ENCODE assay signal across 8 cellular contexts in the genomic region with DNA sequence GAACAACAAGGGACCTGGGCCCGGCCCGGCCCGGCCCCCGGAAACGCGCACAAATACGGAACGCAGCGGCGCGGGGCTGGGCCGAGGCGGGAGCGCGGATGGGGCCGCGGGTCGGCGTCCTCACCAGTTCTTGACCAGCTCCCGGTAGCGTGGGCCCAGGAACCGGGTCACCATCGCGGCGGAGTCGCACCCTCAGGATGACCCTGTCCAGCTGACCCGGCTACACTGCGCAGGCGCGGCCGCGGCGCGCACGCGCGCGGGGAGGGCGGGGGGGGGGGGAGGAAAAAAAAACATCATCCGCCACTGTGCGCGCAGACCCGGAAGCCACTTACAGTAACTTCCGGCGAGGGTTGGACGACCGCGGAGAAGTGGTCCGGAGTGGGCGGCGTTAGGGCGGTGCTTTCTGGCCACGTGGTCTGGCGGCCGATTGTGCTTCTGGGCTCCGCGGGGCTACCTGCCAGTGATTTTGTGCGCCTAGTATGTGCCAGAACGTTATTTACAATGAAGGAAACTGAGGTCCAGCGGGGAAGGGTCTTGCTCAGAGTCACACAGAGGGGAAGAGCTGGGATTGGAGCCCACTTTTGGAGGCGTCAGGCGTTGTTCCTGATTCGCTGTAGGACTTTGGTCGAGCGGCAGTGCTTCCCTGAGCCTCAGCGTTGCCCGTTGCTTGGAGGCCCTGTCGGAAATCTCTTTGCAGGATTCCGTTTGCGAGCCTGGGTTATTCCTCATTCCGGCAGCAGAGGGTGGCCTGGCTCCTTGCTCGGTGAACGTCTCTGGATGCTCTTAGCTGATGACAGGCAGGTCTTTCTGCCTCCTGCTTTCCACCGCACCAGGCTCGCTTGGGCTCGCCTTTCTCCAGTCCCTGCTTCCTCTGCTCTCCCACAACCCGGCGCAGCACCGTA. TPM values are rescaled to one million over a fixed set of nuclear protein-coding genes. Genes with fewer than 3 reads are reported as not detected.
DNase-seq lines count a peak whose midpoint lies in the region; ATAC-seq and TF ChIP-seq lines count a peak whose summit lies in the region.

A gene (minus strand): TSS at position 227 of the 902 bp plus-strand sequence. CDS start 53 bp downstream, at position 174.

- DNase-seq in DMS153 (lab: John Stamatoyannopoulos, UW), result peak; percentile 63
- DNase-seq in OCI-M2 (lab: John Stamatoyannopoulos, UW; ENCODE audit: unreplicated experiment), result peak; percentile 96
- peak; percentile 85 for DNase-seq in activated T-cell treated with anti-CD3 and anti-CD28 coated beads for 4 hours
- DNase-seq in epithelial cell of esophagus (ENCODE audit: low read depth), result peak; percentile 95
- DNase-seq in mucosa of descending colon, result peak; percentile 95 to 97 (median 96)
- peak; percentile 93 for DNase-seq in stimulated activated CD8-positive, alpha-beta memory T cell treated with anti-CD3 and anti-CD28 coated beads, Interleukin-4, amount 100 ng/mL, for 24 hours (ENCODE audit: low read depth)

- peak within 1 kb of the TSS; percentile 98 for H3K4me3 ChIP-seq in epithelial cell of esophagus (ENCODE audit: low read length)
- H3K4me3 ChIP-seq in mucosa of descending colon, result peak within 1 kb of the TSS; percentile 98

- peaks cover 32% of the 10 kb centered on the region for H3K4me1 ChIP-seq in mucosa of descending colon (ENCODE audit: low read depth)

- TF ChIP-seq RAD21 in Ishikawa (IDR thresholded peaks at IDR 0.05; ENCODE audit: low read depth), result peak; percentile 64

- TF ChIP-seq CTCF in epithelial cell of esophagus (IDR thresholded peaks at IDR 0.05; ENCODE audit: insufficient read depth, low read depth, low read length, missing control alignments) (peak; percentile 70), mucosa of descending colon (IDR thresholded peaks at IDR 0.05) (no peak)

- H3K36me3 ChIP-seq in mucosa of descending colon (ENCODE audit: low read depth), result no peaks in the 10 kb centered on the region

- intact Hi-C loops in mucosa of descending colon (cut with DNase I, micrococcal nuclease), result no loop called here

- TF ChIP-seq EP300 in Ishikawa (IDR thresholded peaks at IDR 0.05; ENCODE audit: borderline replicate concordance), result no peak

- ATAC-seq in GM21529 (IDR thresholded peaks at IDR 0.05; ENCODE audit: unreplicated experiment) (peak; percentile 69), mucosa of descending colon (peak; percentile 91)

- H3K9me3 ChIP-seq in mucosa of descending colon, result no peaks in the 10 kb centered on the region

TF ChIP-seq in Ishikawa, 13 proteins besides CTCF, POLR2A, EP300 and RAD21:
- TF ChIP-seq FOXM1 (IDR thresholded peaks at IDR 0.05; ENCODE audit: borderline replicate concordance, low read depth) (no peak), TEAD4 (IDR thresholded peaks at IDR 0.05) (0 out of 2 replicates have a peak, but pooled peaks have one; percentile 24), ZBTB7A (IDR thresholded peaks at IDR 0.05; ENCODE audit: low read depth) (no peak), EGR1 (IDR thresholded peaks at IDR 0.05) (0 out of 2 replicates have a peak, but pooled peaks have one; percentile 37), CREB1 (IDR thresholded peaks at IDR 0.05; ENCODE audit: low read depth) (no peak), CEBPB (IDR thresholded peaks at IDR 0.05) (no peak), TCF12 (IDR thresholded peaks at IDR 0.05; ENCODE audit: low read depth) (no peak), NFIC (IDR thresholded peaks at IDR 0.05) (no peak), TAF1 (IDR thresholded peaks at IDR 0.05; ENCODE audit: low read depth) (peak; percentile 61), YY1 (IDR thresholded peaks at IDR 0.05; ENCODE audit: low read depth) (0 out of 2 replicates have a peak, but pooled peaks have one; percentile 19)
- TF ChIP-seq, protein P1, sequence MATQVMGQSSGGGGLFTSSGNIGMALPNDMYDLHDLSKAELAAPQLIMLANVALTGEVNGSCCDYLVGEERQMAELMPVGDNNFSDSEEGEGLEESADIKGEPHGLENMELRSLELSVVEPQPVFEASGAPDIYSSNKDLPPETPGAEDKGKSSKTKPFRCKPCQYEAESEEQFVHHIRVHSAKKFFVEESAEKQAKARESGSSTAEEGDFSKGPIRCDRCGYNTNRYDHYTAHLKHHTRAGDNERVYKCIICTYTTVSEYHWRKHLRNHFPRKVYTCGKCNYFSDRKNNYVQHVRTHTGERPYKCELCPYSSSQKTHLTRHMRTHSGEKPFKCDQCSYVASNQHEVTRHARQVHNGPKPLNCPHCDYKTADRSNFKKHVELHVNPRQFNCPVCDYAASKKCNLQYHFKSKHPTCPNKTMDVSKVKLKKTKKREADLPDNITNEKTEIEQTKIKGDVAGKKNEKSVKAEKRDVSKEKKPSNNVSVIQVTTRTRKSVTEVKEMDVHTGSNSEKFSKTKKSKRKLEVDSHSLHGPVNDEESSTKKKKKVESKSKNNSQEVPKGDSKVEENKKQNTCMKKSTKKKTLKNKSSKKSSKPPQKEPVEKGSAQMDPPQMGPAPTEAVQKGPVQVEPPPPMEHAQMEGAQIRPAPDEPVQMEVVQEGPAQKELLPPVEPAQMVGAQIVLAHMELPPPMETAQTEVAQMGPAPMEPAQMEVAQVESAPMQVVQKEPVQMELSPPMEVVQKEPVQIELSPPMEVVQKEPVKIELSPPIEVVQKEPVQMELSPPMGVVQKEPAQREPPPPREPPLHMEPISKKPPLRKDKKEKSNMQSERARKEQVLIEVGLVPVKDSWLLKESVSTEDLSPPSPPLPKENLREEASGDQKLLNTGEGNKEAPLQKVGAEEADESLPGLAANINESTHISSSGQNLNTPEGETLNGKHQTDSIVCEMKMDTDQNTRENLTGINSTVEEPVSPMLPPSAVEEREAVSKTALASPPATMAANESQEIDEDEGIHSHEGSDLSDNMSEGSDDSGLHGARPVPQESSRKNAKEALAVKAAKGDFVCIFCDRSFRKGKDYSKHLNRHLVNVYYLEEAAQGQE (IDR thresholded peaks at IDR 0.05; ENCODE audit: low read depth), result no peak
- TF ChIP-seq, protein P2, sequence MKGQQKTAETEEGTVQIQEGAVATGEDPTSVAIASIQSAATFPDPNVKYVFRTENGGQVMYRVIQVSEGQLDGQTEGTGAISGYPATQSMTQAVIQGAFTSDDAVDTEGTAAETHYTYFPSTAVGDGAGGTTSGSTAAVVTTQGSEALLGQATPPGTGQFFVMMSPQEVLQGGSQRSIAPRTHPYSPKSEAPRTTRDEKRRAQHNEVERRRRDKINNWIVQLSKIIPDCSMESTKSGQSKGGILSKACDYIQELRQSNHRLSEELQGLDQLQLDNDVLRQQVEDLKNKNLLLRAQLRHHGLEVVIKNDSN (IDR thresholded peaks at IDR 0.05), result peak; percentile 96
- TF ChIP-seq, protein P3, sequence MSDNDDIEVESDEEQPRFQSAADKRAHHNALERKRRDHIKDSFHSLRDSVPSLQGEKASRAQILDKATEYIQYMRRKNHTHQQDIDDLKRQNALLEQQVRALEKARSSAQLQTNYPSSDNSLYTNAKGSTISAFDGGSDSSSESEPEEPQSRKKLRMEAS (IDR thresholded peaks at IDR 0.05), result peak; percentile 89

RNA-seq across cellular contexts. Expression of the gene that starts here (rescaled TPM):
- 100 to 1,000 TPM; 265 to 301 (median 272) TPM for total RNA-seq in mucosa of descending colon

Comparison
In these comparisons a context has a peak if more than half of its experiments do, and no peak if none do; other contexts are left out.
1. Peak in every context shown above with its lines: DNase-seq, ATAC-seq and H3K4me3 ChIP-seq.